13 cellular contexts compared by ENCODE assay signal in the genomic region with DNA sequence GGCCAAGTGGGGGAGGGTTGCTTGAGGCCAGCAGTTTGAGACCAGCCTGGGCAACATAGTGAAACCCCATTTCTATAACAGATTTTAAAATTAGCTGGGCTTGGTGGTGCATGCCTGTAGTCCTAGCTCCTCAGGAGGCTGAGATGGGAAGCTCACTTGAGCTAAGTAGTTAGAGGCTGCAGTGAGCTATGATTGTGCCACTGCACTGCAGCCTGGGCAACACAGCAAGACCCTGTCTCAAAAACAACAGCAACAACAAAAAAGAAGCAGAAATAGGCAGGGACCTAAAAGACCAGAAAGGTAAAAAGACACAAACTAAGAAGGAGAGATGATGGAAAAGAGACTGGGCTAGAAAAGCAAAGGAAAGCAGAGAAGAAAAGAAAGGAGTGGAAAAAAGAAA. TPM values are rescaled to one million over a fixed set of nuclear protein-coding genes. Genes with fewer than 3 reads are reported as not detected.
"Had no signal": no experiment of that assay in that cellular context is flagged by ENCODE, and none has a peak within 500 bp of the region (broad histone marks: within the 10 kb centered on the region; RNA-seq: fewer than 3 reads in every experiment).

No MANE protein-coding gene starts in this region.

RNA-seq across cellular contexts. Expression of a gene that starts 3.8 kb away (rescaled TPM):
- total RNA-seq: activated CD4-positive, alpha-beta memory T cell treated with anti-CD3 and anti-CD28 coated beads for 36 hours; activated CD4-positive, alpha-beta T cell treated with anti-CD3 and anti-CD28 coated beads for 36 hours; activated CD8-positive, alpha-beta memory T cell treated with anti-CD3 and anti-CD28 coated beads for 36 hours; activated CD8-positive, alpha-beta T cell treated with anti-CD3 and anti-CD28 coated beads for 36 hours; activated T-cell treated with anti-CD3 and anti-CD28 coated beads, Interleukin-2, amount 50 U/mL, for 4 hours; adrenal gland; astrocyte; body of pancreas; breast epithelium; cardiac septum; cerebellum; T-helper 1 cell treated with Interleukin-12 subunit alpha and Interleukin-12 subunit beta and Interleukin-4 antibody, amounts not matched to agents 30 ng/mL and 1 ng/mL, for 36 hours had no signal
- polyA plus RNA-seq: aorta had no signal
